ENCODE assay signal across 22 cellular contexts in genomic region chr3:163560459-163560858, GRCh38.
"Had no signal": no experiment of that assay in that cellular context is flagged by ENCODE, and none has a peak within 500 bp of the region (broad histone marks: within the 10 kb centered on the region; RNA-seq: fewer than 3 reads in every experiment).

No MANE protein-coding gene starts in this region.

- DNase-seq: Karpas-422, KG1, MG63, NCI-H1092, NCI-H1105 treated with DMSO at 0.1 percent for 48 hours, NCI-H1417 treated with DMSO at 0.1 percent for 48 hours, NCI-H146, NCI-H1694 treated with DMSO at 0.1 percent for 48 hours, NCI-H1930, NCI-H2081, NCI-H2107, NCI-H2227 treated with DMSO at 0.1 percent for 48 hours, NCI-H524, NCI-H526 treated with DMSO at 0.1 percent for 48 hours, NCI-H748 treated with DMSO at 0.1 percent for 48 hours, PC-3, SHP77 treated with DMSO at 0.1 percent for 48 hours, SJCRH30 had no signal

- H3K9me3 ChIP-seq: MG63, SJCRH30 had no signal

- H3K4me3 ChIP-seq: MG63, SJCRH30 had no signal

- H3K27me3 ChIP-seq: MG63, SJCRH30 had no signal

- H3K4me1 ChIP-seq: SJCRH30 had no signal

- H3K27ac ChIP-seq: HL-60, SJCRH30 had no signal

- ATAC-seq: Panc1, PC-3, Right ventricle myocardium inferior, SK-N-SH treated with all-trans-retinoic acid at 6 μM for 48 hours had no signal

- H3K36me3 ChIP-seq: MG63, SJCRH30 had no signal
